20 cellular contexts compared by ENCODE assay signal in the genomic region with DNA sequence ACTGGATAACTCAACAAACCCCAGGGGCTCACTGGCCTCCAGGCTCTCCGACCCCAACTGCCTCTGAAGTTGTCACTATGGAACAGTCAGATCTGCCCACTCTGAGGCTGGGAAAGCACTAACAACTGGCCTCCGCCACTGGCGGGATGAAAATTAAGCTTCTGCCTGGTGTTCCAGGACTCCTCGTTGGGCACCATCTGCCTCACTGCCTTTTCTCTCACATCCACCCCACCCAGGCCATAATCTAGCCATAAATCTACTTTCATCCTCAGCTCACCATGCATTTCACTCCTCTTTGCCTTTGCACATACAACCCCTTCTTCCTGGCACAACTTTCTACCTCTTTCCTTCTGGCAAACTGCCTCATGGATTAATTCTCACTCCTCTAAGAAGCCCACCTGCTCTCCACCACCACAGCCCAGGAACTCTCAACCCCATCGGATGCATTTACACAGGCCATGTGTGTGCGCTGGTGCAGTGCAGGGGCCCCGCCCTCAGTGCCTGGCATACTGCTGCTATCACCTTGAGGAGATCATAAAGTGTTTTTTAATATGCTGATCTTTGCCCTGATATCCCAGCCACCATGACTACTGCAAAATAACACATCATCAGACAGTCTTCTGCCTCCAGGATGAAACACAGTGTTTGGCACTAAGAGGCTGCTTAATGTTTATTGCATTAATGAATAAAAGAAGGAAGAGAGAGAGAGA. TPM values are rescaled to one million over a fixed set of nuclear protein-coding genes. Genes with fewer than 3 reads are reported as not detected.
DNase-seq lines count a peak whose midpoint lies in the region; ATAC-seq and TF ChIP-seq lines count a peak whose summit lies in the region.
"Had no signal": no experiment of that assay in that cellular context is flagged by ENCODE, and none has a peak within 500 bp of the region (broad histone marks: within the 10 kb centered on the region; RNA-seq: fewer than 3 reads in every experiment).

No MANE protein-coding gene starts in this region.

- peak; percentile 3 for DNase-seq in NCI-H748 (lab: John Stamatoyannopoulos, UW; ENCODE audit: unreplicated experiment)
- DNase-seq in NCI-H748 treated with DMSO at 0.1 percent for 48 hours (lab: John Stamatoyannopoulos, UW): no peak
- peak in 2 of 3 donors; percentile 85 to 86 for DNase-seq in Peyer's patch
- peak; percentile 84 to 87 (median 86) for DNase-seq in mucosa of descending colon
- DNase-seq in upper lobe of right lung: peak; percentile 28
- DNase-seq in NCI-H1930 (lab: John Stamatoyannopoulos, UW): no peak
- DNase-seq: CD4-positive, CD25-positive, alpha-beta regulatory T cell; DMS53; KBM-7; NCI-H1417; NCI-H2029; NCI-H526 treated with DMSO at 0.1 percent for 48 hours; SIG-M5 had no signal

- H3K36me3 ChIP-seq in Peyer's patch (no peaks in the 10 kb centered on the region), mucosa of descending colon (ENCODE audit: low read depth) (no peaks in the 10 kb centered on the region), upper lobe of right lung (no peaks in the 10 kb centered on the region)

- H3K4me3 ChIP-seq in Peyer's patch (no peak overlapping the region), mucosa of descending colon (no peak overlapping the region), upper lobe of right lung (no peak overlapping the region)

- H3K9me3 ChIP-seq in Peyer's patch (no peaks in the 10 kb centered on the region), mucosa of descending colon (no peaks in the 10 kb centered on the region), upper lobe of right lung (no peaks in the 10 kb centered on the region)
- H3K9me3 ChIP-seq: Caco-2 had no signal

- H3K27ac ChIP-seq in Peyer's patch (peak overlapping the region in 2 of 4 donors; percentile 72 to 81), upper lobe of right lung (no peak overlapping the region)
- H3K27ac ChIP-seq: RWPE1 had no signal

- intact Hi-C loops in mucosa of descending colon (cut with DNase I, micrococcal nuclease) (no loop called here), upper lobe of right lung (cut with DNase I) (no loop called here)

- no peak for TF ChIP-seq CTCF in Peyer's patch (IDR thresholded peaks at IDR 0.05)
- no peak for TF ChIP-seq CTCF in mucosa of descending colon (IDR thresholded peaks at IDR 0.05)
- no peak for TF ChIP-seq CTCF in upper lobe of right lung (IDR thresholded peaks at IDR 0.05)

- peak; percentile 74 for ATAC-seq in mucosa of descending colon
- ATAC-seq in upper lobe of right lung: no peak
- ATAC-seq in GM21447 (IDR thresholded peaks at IDR 0.05; ENCODE audit: unreplicated experiment): no peak
- ATAC-seq in HG02610 (IDR thresholded peaks at IDR 0.05; ENCODE audit: unreplicated experiment): no peak

- H3K27me3 ChIP-seq in Peyer's patch: peaks cover 0 to 6% of the 10 kb centered on the region in 2 donors
- H3K27me3 ChIP-seq in upper lobe of right lung: peaks cover 39% of the 10 kb centered on the region

- TF ChIP-seq POLR2A in Peyer's patch (IDR thresholded peaks at IDR 0.05): peak in 1 of 2 donors; percentile 12

- H3K4me1 ChIP-seq in Peyer's patch (peaks cover 3 to 67% (median 9%) of the 10 kb centered on the region in 4 donors), mucosa of descending colon (ENCODE audit: low read depth) (peaks cover 52% of the 10 kb centered on the region), upper lobe of right lung (peaks cover 5% of the 10 kb centered on the region)
- H3K4me1 ChIP-seq: Caco-2 had no signal

RNA-seq across cellular contexts. Expression of a gene that starts 4.0 kb away (rescaled TPM):
- total RNA-seq in Peyer's patch (10 to 100 TPM; 22.6 to 87.0 (median 59.9) TPM), mucosa of descending colon (100 to 1,000 TPM in 2 of 3 donors, 10 to 100 TPM in 1; 39.6 to 169 (median 114) TPM), upper lobe of right lung (0.35 TPM)
- total RNA-seq: A172, Caco-2 had no signal

RNA-seq across cellular contexts. Expression of a gene that starts 24.8 kb away (rescaled TPM):
- total RNA-seq in Peyer's patch: 10 to 100 TPM; 23.1 to 83.2 (median 52.2) TPM
- 100 to 1,000 TPM; 231 to 725 (median 467) TPM for total RNA-seq in mucosa of descending colon
- total RNA-seq in upper lobe of right lung: not detected
- total RNA-seq: A172; B cell; Caco-2; CD4-positive, CD25-positive, alpha-beta regulatory T cell; H1 had no signal

RNA-seq across cellular contexts. Expression of a gene that starts 27.0 kb away (rescaled TPM):
- total RNA-seq in Peyer's patch (not detected), mucosa of descending colon (not detected), upper lobe of right lung (not detected)
- total RNA-seq: A172; B cell; Caco-2; CD4-positive, CD25-positive, alpha-beta regulatory T cell; H1 had no signal

RNA-seq across cellular contexts. Expression of a gene that starts 43.0 kb away (rescaled TPM):
- total RNA-seq in Peyer's patch: not detected
- total RNA-seq in mucosa of descending colon: not detected
- not detected for total RNA-seq in upper lobe of right lung
- total RNA-seq: A172; B cell; Caco-2; CD4-positive, CD25-positive, alpha-beta regulatory T cell; H1 had no signal

RNA-seq across cellular contexts. Expression of a gene that starts 46.5 kb away (rescaled TPM):
- 1 to 10 TPM in 1 of 4 donors, not detected in 3; 4.0 TPM for total RNA-seq in Peyer's patch
- not detected for total RNA-seq in mucosa of descending colon
- 0.41 TPM for total RNA-seq in upper lobe of right lung
- total RNA-seq: A172; B cell; Caco-2; CD4-positive, CD25-positive, alpha-beta regulatory T cell; H1 had no signal

Comparison
In these comparisons a context has a peak if more than half of its experiments do, and no peak if none do; other contexts are left out.
1. DNase-seq: peak in NCI-H748 (single experiment), Peyer's patch (2 of 3), mucosa of descending colon (3 of 3) and upper lobe of right lung (single experiment); none in NCI-H748 treated with DMSO at 0.1 percent for 48 hours (single experiment) and NCI-H1930 (0 of 2).
2. RNA of a gene that starts 4.0 kb away (total RNA-seq): 39.6 to 169 TPM in mucosa of descending colon and 22.6 to 87.0 TPM in Peyer's patch; 0.35 TPM in upper lobe of right lung (single experiment); every median in the first group is over 10 times any median in the second.
3. RNA of a gene that starts 24.8 kb away (total RNA-seq): 231 to 725 TPM in mucosa of descending colon and 23.1 to 83.2 TPM in Peyer's patch; not detected in upper lobe of right lung (single experiment); every median in the first group is over 10 times any median in the second.